ENCODE assay signal across 8 cellular contexts in the genomic region with DNA sequence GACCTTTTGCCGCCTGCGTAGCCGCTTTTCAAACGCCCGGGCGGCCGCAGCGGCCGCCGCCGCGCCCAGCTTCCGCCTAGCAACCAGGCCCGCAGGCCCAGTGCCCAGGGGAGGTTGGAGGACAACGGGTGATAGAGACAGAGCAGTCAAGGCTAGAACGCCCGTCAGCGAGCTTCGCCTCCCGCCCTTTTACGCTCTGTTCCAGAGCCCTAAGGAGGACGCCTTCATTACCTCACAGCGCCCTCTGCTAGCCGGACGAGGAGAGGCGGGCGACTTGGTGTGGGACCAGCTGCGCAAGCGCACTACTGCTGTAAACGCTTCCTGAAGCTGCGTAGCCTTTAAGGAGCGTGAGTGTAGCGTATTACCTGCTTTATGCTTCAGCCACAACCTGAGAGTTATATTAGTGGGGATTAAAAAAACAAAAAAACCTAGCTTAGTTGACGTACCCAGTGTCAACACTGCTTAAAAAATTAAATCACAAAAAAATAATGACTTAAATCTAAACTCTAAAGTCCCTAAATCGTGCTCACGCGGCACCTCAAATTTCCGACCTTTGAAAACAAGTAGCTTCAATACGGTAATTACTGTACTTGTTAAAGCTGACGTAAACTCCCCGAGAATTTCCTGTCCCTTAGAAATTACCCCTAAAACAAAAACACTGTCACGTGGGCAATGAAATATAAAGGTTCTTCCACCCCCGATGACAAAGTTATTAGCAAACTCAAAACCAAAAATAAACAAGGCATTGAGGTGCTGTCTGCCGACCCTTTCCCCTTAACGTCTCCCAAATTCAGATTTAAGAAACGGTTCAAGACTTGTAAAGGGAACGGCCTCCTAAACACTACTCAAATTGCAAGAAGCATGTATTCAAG. TPM values are rescaled to one million over a fixed set of nuclear protein-coding genes. Genes with fewer than 3 reads are reported as not detected.
A peak's percentile ranks its signal among the peaks of the same experiment; 100 is the strongest.
DNase-seq lines count a peak whose midpoint lies in the region; ATAC-seq and TF ChIP-seq lines count a peak whose summit lies in the region.

A gene (minus strand): TSS at position 126 of the 872 bp plus-strand sequence. CDS start 405 bp downstream, outside the sequence.

- peak; percentile 99 for ATAC-seq in GM19324 (IDR thresholded peaks at IDR 0.05; ENCODE audit: low FRiP score, unreplicated experiment)
- ATAC-seq in HG03469 (IDR thresholded peaks at IDR 0.05; ENCODE audit: unreplicated experiment) = peak; percentile 98

- TF ChIP-seq CTCF in C4-2B (conservative IDR thresholded peaks at IDR 0.05) = peak; percentile 95

- no peak within 1 kb of the TSS for H3K27ac Mint-ChIP-seq in activated CD4-positive, alpha-beta T cell treated with anti-CD3 and anti-CD28 coated beads, Interleukin-2, amount 10 ng/mL, durations not matched to agents 7 days and 5 days

- peak; percentile 100 for DNase-seq in NCI-H69 (lab: John Stamatoyannopoulos, UW)
- peak; percentile 98 for DNase-seq in activated CD4-positive, alpha-beta T cell treated with anti-CD3 and anti-CD28 coated beads, Interleukin-2, amount 10 ng/mL, durations not matched to agents 7 days and 5 days
- DNase-seq in cortex of kidney (lab: John Stamatoyannopoulos, UW) = peak; percentile 27
- DNase-seq in left kidney (ENCODE audit: low read depth, low spot score) = peak; percentile 100
- peak; percentile 95 for DNase-seq in stimulated activated CD4-positive, alpha-beta T cell treated with anti-CD3 and anti-CD28 coated beads, Interleukin-2, amount 100 ng/mL, for 24 hours

- POLR2A ChIA-PET in activated CD4-positive, alpha-beta T cell treated with anti-CD3 and anti-CD28 coated beads, Interleukin-2, amount 10 ng/mL, durations not matched to agents 7 days and 5 days (lab: Charles Lee) = interaction anchor here (0.7 to 2.1 kb wide), 5 partner anchors 10 to 88 kb away, joined by 3 to 8 read pairs (median 5); a partner anchor contains a TSS

- no peaks in the 10 kb centered on the region for H3K27me3 Mint-ChIP-seq in activated CD4-positive, alpha-beta T cell treated with anti-CD3 and anti-CD28 coated beads, Interleukin-2, amount 10 ng/mL, durations not matched to agents 7 days and 5 days

- H3K4me1 Mint-ChIP-seq in activated CD4-positive, alpha-beta T cell treated with anti-CD3 and anti-CD28 coated beads, Interleukin-2, amount 10 ng/mL, durations not matched to agents 7 days and 5 days = peaks cover 25% of the 10 kb centered on the region

- H3K36me3 Mint-ChIP-seq in activated CD4-positive, alpha-beta T cell treated with anti-CD3 and anti-CD28 coated beads, Interleukin-2, amount 10 ng/mL, durations not matched to agents 7 days and 5 days (ENCODE audit: low read depth) = peaks cover 14% of the 10 kb centered on the region

- no peak within 1 kb of the TSS for H3K4me3 Mint-ChIP-seq in activated CD4-positive, alpha-beta T cell treated with anti-CD3 and anti-CD28 coated beads, Interleukin-2, amount 10 ng/mL, durations not matched to agents 7 days and 5 days

- CTCF ChIA-PET in activated CD4-positive, alpha-beta T cell treated with anti-CD3 and anti-CD28 coated beads, Interleukin-2, amount 10 ng/mL, durations not matched to agents 7 days and 5 days (lab: Charles Lee) = interaction anchor here (0.6 to 3.5 kb wide), 31 partner anchors 8 to 649 kb away, joined by 3 to 21 read pairs (median 4); a partner anchor contains a TSS

- H3K9me3 Mint-ChIP-seq in activated CD4-positive, alpha-beta T cell treated with anti-CD3 and anti-CD28 coated beads, Interleukin-2, amount 10 ng/mL, durations not matched to agents 7 days and 5 days = no peaks in the 10 kb centered on the region

- H3K27ac ChIP-seq in C4-2B = peak within 1 kb of the TSS; percentile 81

RNA-seq across cellular contexts. Expression of the gene that starts here (rescaled TPM):
- total RNA-seq in activated CD4-positive, alpha-beta T cell treated with anti-CD3 and anti-CD28 coated beads, Interleukin-2, amount 10 ng/mL, durations not matched to agents 7 days and 5 days = 10 to 100 TPM; 31.4 to 31.7 TPM

Comparison
In these comparisons a context has a peak if more than half of its experiments do, and no peak if none do; other contexts are left out.
1. Peak in every context shown above with its lines: DNase-seq, ATAC-seq and H3K27ac ChIP-seq.
2. DNase-seq: peak in every context shown above with its lines; median percentile 100 in NCI-H69; 100 in left kidney; 98 in activated CD4-positive, alpha-beta T cell treated with anti-CD3 and anti-CD28 coated beads, Interleukin-2, amount 10 ng/mL, durations not matched to agents 7 days and 5 days; 95 in stimulated activated CD4-positive, alpha-beta T cell treated with anti-CD3 and anti-CD28 coated beads, Interleukin-2, amount 100 ng/mL, for 24 hours; 27 in cortex of kidney.